In the genomic region with DNA sequence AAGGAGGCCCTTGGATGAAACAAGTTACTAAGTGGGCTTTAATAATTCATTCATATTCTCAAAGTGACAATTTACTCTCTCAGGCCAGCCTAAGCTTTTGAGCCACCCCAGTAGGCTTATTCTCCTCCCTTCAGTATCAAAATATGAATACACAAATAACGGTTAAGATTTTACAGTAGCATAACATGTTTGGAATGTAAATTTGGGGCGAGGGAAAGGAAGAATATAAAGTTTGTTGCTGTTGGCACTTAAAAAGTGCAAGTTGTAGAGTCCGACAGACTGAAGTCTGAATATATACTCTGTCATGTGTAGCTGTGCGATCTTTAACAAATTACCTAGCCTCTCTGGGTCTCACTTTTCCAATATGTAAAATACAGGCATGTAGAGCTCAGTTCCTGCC, we compare ENCODE assay signal across 23 cellular contexts.
"Had no signal": no experiment of that assay in that cellular context is flagged by ENCODE, and none has a peak within 500 bp of the region (broad histone marks: within the 10 kb centered on the region; RNA-seq: fewer than 3 reads in every experiment).

No MANE protein-coding gene starts in this region.

- DNase-seq: activated CD4-positive, alpha-beta T cell treated with anti-CD3 and anti-CD28 coated beads, Interleukin-2, amount 50 U/mL, for 48 hours; activated CD8-positive, alpha-beta memory T cell treated with anti-CD3 and anti-CD28 coated beads, Interleukin-2, amount 50 U/mL, for 48 hours; activated effector memory CD4-positive, alpha-beta T cell treated with Interleukin-2 at 50 U/mL for 16 hours; activated naive CD4-positive, alpha-beta T cell treated with anti-CD3 and anti-CD28 coated beads for 36 hours; activated T-cell treated with anti-CD3 and anti-CD28 coated beads, Interleukin-2, amount 50 U/mL, for 48 hours; body of pancreas; dermis blood vessel endothelial cell; effector CD8-positive, alpha-beta T cell; esophagus squamous epithelium; heart right ventricle; left ventricle myocardium superior; midbrain; right cardiac atrium; stimulated activated CD4-positive, alpha-beta T cell treated with anti-CD3 and anti-CD28 coated beads, Interleukin-12 subunit alpha, Interleukin-12 subunit beta, amount 100 ng/mL, for 4 hours; stimulated activated CD4-positive, alpha-beta T cell treated with anti-CD3 and anti-CD28 coated beads, Interleukin-4, amount 100 ng/mL, for 4 hours; T-helper 1 cell; tibial artery had no signal

- H3K4me3 Mint-ChIP-seq: activated naive CD4-positive, alpha-beta T cell treated with anti-CD3 and anti-CD28 coated beads for 36 hours; nephron; stimulated activated naive CD8-positive, alpha-beta T cell treated with anti-CD3 and anti-CD28 coated beads, Interleukin-15, Interleukin-2, amounts not matched to agents 100 ng/mL and 50 ng/mL, for 24 hours; WTC11 had no signal

- H3K36me3 ChIP-seq: cardiac muscle cell, esophagus squamous epithelium, heart right ventricle, tibial artery had no signal

- H2AFZ ChIP-seq: parathyroid adenoma had no signal

- H3K79me2 ChIP-seq: parathyroid adenoma had no signal

- H3K27me3 ChIP-seq: body of pancreas, cardiac muscle cell, esophagus squamous epithelium, heart right ventricle, neutrophil, tibial artery had no signal

- H3K27me3 Mint-ChIP-seq: stimulated activated naive CD8-positive, alpha-beta T cell treated with anti-CD3 and anti-CD28 coated beads, Interleukin-15, Interleukin-2, amounts not matched to agents 100 ng/mL and 50 ng/mL, for 24 hours had no signal

- H3K36me3 Mint-ChIP-seq: WTC11 had no signal

- H3K27ac Mint-ChIP-seq: activated naive CD4-positive, alpha-beta T cell treated with anti-CD3 and anti-CD28 coated beads for 36 hours; nephron; stimulated activated naive CD8-positive, alpha-beta T cell treated with anti-CD3 and anti-CD28 coated beads, Interleukin-15, Interleukin-2, amounts not matched to agents 100 ng/mL and 50 ng/mL, for 24 hours; WTC11 had no signal

- ATAC-seq: body of pancreas, heart right ventricle, left ventricle myocardium superior had no signal

- H3K27ac ChIP-seq: body of pancreas, cardiac muscle cell, esophagus squamous epithelium, heart right ventricle, neutrophil, parathyroid adenoma, tibial artery had no signal

- H3K4me1 ChIP-seq: body of pancreas had no signal

- H3K9me3 ChIP-seq: body of pancreas, esophagus squamous epithelium, heart right ventricle, neutrophil, tibial artery had no signal

- H3K9me3 Mint-ChIP-seq: activated naive CD4-positive, alpha-beta T cell treated with anti-CD3 and anti-CD28 coated beads for 36 hours; nephron; stimulated activated naive CD8-positive, alpha-beta T cell treated with anti-CD3 and anti-CD28 coated beads, Interleukin-15, Interleukin-2, amounts not matched to agents 100 ng/mL and 50 ng/mL, for 24 hours; WTC11 had no signal

- H3K4me3 ChIP-seq: body of pancreas, cardiac muscle cell, esophagus squamous epithelium, heart right ventricle, tibial artery had no signal
